Comparison of ENCODE assay signal across 9 cellular contexts in genomic region chr19:45151821-45152503, GRCh38. TPM values are rescaled to one million over a fixed set of nuclear protein-coding genes. Genes with fewer than 3 reads are reported as not detected.
DNase-seq lines count a peak whose midpoint lies in the region; ATAC-seq and TF ChIP-seq lines count a peak whose summit lies in the region.
"Had no signal": no experiment of that assay in that cellular context is flagged by ENCODE, and none has a peak within 500 bp of the region (broad histone marks: within the 10 kb centered on the region; RNA-seq: fewer than 3 reads in every experiment).

No MANE protein-coding gene starts in this region.

- TF ChIP-seq CTCF in Caco-2 (IDR thresholded peaks at IDR 0.05; ENCODE audit: insufficient read depth in 1 of 2, low read depth in 1 of 2, low read length in 1 of 2, severe bottlenecking in 1 of 2, unreplicated experiment in 1 of 2) (no peak), neural progenitor cell (IDR thresholded peaks at IDR 0.05) (peak; percentile 14)

- POLR2A ChIA-PET in Caco-2 (lab: Charles Lee), result no interaction called here

- H3K79me2 ChIP-seq in ACC112 (ENCODE audit: control insufficient read depth, insufficient read depth, low read length, unreplicated experiment) (no peaks in the 10 kb centered on the region), neural progenitor cell (ENCODE audit: low read depth) (no peaks in the 10 kb centered on the region)

- no TSS peak for BruUV-seq in Caco-2 (replicated peaks; lab: Mats Ljungman, UMichigan)

- H4K20me1 ChIP-seq in neural progenitor cell (ENCODE audit: low read depth), result peaks cover 14% of the 10 kb centered on the region

- H3F3A ChIP-seq in neural progenitor cell (ENCODE audit: low read depth), result peaks cover 24% of the 10 kb centered on the region

- H2AFZ ChIP-seq in ACC112 (ENCODE audit: low read length, unreplicated experiment), result no peak overlapping the region
- H2AFZ ChIP-seq in neural progenitor cell (replicated peaks), result peak overlapping the region; percentile 75

- H3K4me1 Mint-ChIP-seq in Caco-2 (ENCODE audit: low read depth, unreplicated experiment) (peaks cover 11% of the 10 kb centered on the region), neural progenitor cell (peaks cover 15% of the 10 kb centered on the region)
- H3K4me1 Mint-ChIP-seq in central memory CD8-positive, alpha-beta T cell, result peaks cover 34% of the 10 kb centered on the region

- no peak for ATAC-seq in central memory CD8-positive, alpha-beta T cell (replicated peaks; ENCODE audit: extremely low read depth, poor library complexity, severe bottlenecking)
- no peak for ATAC-seq in aorta (ENCODE audit: low FRiP score)

- H3K27ac ChIP-seq in ACC112 (ENCODE audit: low read depth, low read length), result no peak overlapping the region
- H3K27ac ChIP-seq in neural progenitor cell, result no peak overlapping the region
- H3K27ac ChIP-seq in aorta (ENCODE audit: low read depth in 1 of 2, low read length in 2 of 2), result no peak overlapping the region

- H3K27me3 ChIP-seq in ACC112 (ENCODE audit: insufficient read depth, low read length) (no peaks in the 10 kb centered on the region), Caco-2 (replicated peaks; ENCODE audit: control insufficient read depth, insufficient read depth, low read length) (no peaks in the 10 kb centered on the region), neural progenitor cell (peaks cover 60% of the 10 kb centered on the region), aorta (ENCODE audit: control insufficient read depth in 1 of 2, insufficient read depth in 2 of 2, low read length in 1 of 2) (no peaks in the 10 kb centered on the region)

- H3K9ac ChIP-seq in neural progenitor cell, result no peak overlapping the region

- no peaks in the 10 kb centered on the region for H3K36me3 ChIP-seq in ACC112 (ENCODE audit: insufficient read depth, low read length)
- no peaks in the 10 kb centered on the region for H3K36me3 ChIP-seq in Caco-2 (ENCODE audit: control insufficient read depth, insufficient read depth, low read length)
- H3K36me3 ChIP-seq in neural progenitor cell, result no peaks in the 10 kb centered on the region
- no peaks in the 10 kb centered on the region for H3K36me3 ChIP-seq in aorta (ENCODE audit: control insufficient read depth in 1 of 2, insufficient read depth in 2 of 2, low read length in 1 of 2)

- H3K9me3 Mint-ChIP-seq in Caco-2 (ENCODE audit: unreplicated experiment) (no peaks in the 10 kb centered on the region), neural progenitor cell (peaks cover 2% of the 10 kb centered on the region)
- H3K9me3 Mint-ChIP-seq in central memory CD8-positive, alpha-beta T cell, result no peaks in the 10 kb centered on the region

- H3K4me2 ChIP-seq in neural progenitor cell, result peak overlapping the region; percentile 70

- DNase-seq in Caco-2, result no peak
- DNase-seq in central memory CD8-positive, alpha-beta T cell (ENCODE audit: low spot score in 2 of 2), result no peak
- DNase-seq in neural progenitor cell (ENCODE audit: low spot score), result peak; percentile 21
- DNase-seq in HuH-7 (ENCODE audit: low spot score), result no peak
- no peak for DNase-seq in aorta
- no peak for DNase-seq in COLO668 (lab: John Stamatoyannopoulos, UW; ENCODE audit: unreplicated experiment)
- no peak for DNase-seq in MV-4-11 (lab: John Stamatoyannopoulos, UW)
- DNase-seq: DMS 273 treated with DMSO at 0.1 percent for 48 hours had no signal

- no peaks in the 10 kb centered on the region for H3K27me3 Mint-ChIP-seq in Caco-2 (ENCODE audit: insufficient read depth, unreplicated experiment)
- peaks cover 15% of the 10 kb centered on the region for H3K27me3 Mint-ChIP-seq in central memory CD8-positive, alpha-beta T cell
- H3K27me3 Mint-ChIP-seq in neural progenitor cell (ENCODE audit: insufficient read depth, low read depth), result peaks cover 20% of the 10 kb centered on the region

- H3K4me3 ChIP-seq in ACC112 (ENCODE audit: low read depth, low read length) (peak overlapping the region; percentile 73), Caco-2 (ENCODE audit: low read depth, low read length) (peak overlapping the region; percentile 67), neural progenitor cell (peak overlapping the region; percentile 32), aorta (ENCODE audit: low read length in 2 of 2) (no peak overlapping the region)

- 9 to 11% methylated on average over 61 to 64 of the region's 64 CpGs for WGBS in aorta, 2 donors

- intact Hi-C loops in Caco-2 (cut with micrococcal nuclease; ENCODE audit: unreplicated experiment) (no loop called here), aorta (cut with DNase I) (no loop called here)

- H3K4me1 ChIP-seq in ACC112 (ENCODE audit: control insufficient read depth, insufficient read depth, low read length, unreplicated experiment) (peaks cover 10% of the 10 kb centered on the region), Caco-2 (peaks cover 16% of the 10 kb centered on the region), neural progenitor cell (peaks cover 11% of the 10 kb centered on the region), aorta (ENCODE audit: control insufficient read depth in 1 of 2, insufficient read depth in 2 of 2, low read length in 2 of 2) (no peaks in the 10 kb centered on the region)

- peaks cover 44% of the 10 kb centered on the region for H3K36me3 Mint-ChIP-seq in Caco-2 (ENCODE audit: insufficient read depth, unreplicated experiment)
- peaks cover 12% of the 10 kb centered on the region for H3K36me3 Mint-ChIP-seq in central memory CD8-positive, alpha-beta T cell (ENCODE audit: insufficient read depth)
- no peaks in the 10 kb centered on the region for H3K36me3 Mint-ChIP-seq in neural progenitor cell

- H3K9me3 ChIP-seq in Caco-2 (no peaks in the 10 kb centered on the region), neural progenitor cell (ENCODE audit: low read depth) (no peaks in the 10 kb centered on the region), aorta (ENCODE audit: control insufficient read depth, low read length) (no peaks in the 10 kb centered on the region)

- H3K27ac Mint-ChIP-seq in Caco-2 (ENCODE audit: unreplicated experiment) (peak overlapping the region; percentile 64), neural progenitor cell (no peak overlapping the region)
- no peak overlapping the region for H3K27ac Mint-ChIP-seq in central memory CD8-positive, alpha-beta T cell (ENCODE audit: low read depth)

- CTCF ChIA-PET in Caco-2 (lab: Charles Lee), result interaction anchor here (0.5 to 0.6 kb wide), 2 partner anchors 28 to 509 kb away, joined by 4 read pairs; no protein-coding TSS in a partner anchor

- H3K4me3 Mint-ChIP-seq in Caco-2 (ENCODE audit: unreplicated experiment) (peak overlapping the region; percentile 74), neural progenitor cell (no peak overlapping the region)
- peak overlapping the region; percentile 79 for H3K4me3 Mint-ChIP-seq in central memory CD8-positive, alpha-beta T cell

RNA-seq across cellular contexts. Expression of gene NKPD1, which starts 8.8 kb away (rescaled TPM):
- 2.4 and 2.9 TPM in 2 replicates for total RNA-seq in Caco-2 (2022)
- total RNA-seq in neural progenitor cell (ENCODE audit: low replicate concordance), result 0.02 and 0.19 TPM in 2 replicates
- total RNA-seq in aorta, result not detected
- under 1 TPM in 1 of 2 donors, not detected in 1; 0.05 TPM for polyA plus RNA-seq in aorta

RNA-seq across cellular contexts. Expression of gene TRAPPC6A, which starts 26.1 kb away (rescaled TPM):
- total RNA-seq in Caco-2 (2022) (50.5 and 53.2 TPM in 2 replicates), neural progenitor cell (ENCODE audit: low replicate concordance) (24.7 and 55.1 TPM in 2 replicates), aorta (10 to 100 TPM in 1 of 2 donors, 1 to 10 TPM in 1; 9.5 to 13.6 TPM)
- 10 to 100 TPM; 16.5 to 17.0 TPM for polyA plus RNA-seq in aorta

RNA-seq across cellular contexts. Expression of gene BLOC1S3, which starts 26.6 kb away (rescaled TPM):
- 20.1 and 20.4 TPM in 2 replicates for total RNA-seq in Caco-2 (2022)
- 2.0 and 3.8 TPM in 2 replicates for total RNA-seq in neural progenitor cell (ENCODE audit: low replicate concordance)
- 10 to 100 TPM in 1 of 2 donors, 1 to 10 TPM in 1; 7.5 to 12.2 TPM for total RNA-seq in aorta
- 1 to 10 TPM; 2.9 to 5.3 TPM for polyA plus RNA-seq in aorta

RNA-seq across cellular contexts. Expression of gene PPP1R37, which starts 59.0 kb away (rescaled TPM):
- 42.1 and 47.7 TPM in 2 replicates for total RNA-seq in Caco-2 (2022)
- total RNA-seq in neural progenitor cell (ENCODE audit: low replicate concordance), result 8.1 and 34.1 TPM in 2 replicates
- total RNA-seq in aorta, result 10 to 100 TPM; 12.1 to 22.7 TPM
- 10 to 100 TPM in 1 of 2 donors, 1 to 10 TPM in 1; 7.1 to 16.8 TPM for polyA plus RNA-seq in aorta

Comparison
In these comparisons a context has a peak if more than half of its experiments do, and no peak if none do; other contexts are left out.
1. H3K4me3 ChIP-seq: peak in ACC112 (single experiment), Caco-2 (single experiment) and neural progenitor cell (single experiment); none in aorta (0 of 2).